In the genomic region with DNA sequence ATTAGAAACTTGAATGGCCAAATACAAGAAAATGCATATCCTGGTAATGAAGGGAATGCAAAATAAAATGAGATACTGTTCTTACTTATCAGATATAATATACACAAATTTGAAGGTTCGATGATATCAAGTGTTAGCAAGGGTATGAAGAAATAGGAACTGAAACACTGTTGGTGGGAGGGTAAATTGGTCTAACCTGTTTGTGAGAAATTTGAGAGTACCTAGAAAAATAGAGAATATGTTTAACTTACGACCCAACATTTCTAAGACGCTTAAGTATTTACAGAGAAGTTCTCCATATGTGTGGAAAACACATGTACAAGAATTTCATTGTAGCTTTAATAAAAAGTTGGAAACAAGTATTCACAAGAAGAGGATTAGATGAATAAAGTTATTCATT, we compare ENCODE assay signal across 14 cellular contexts. TPM values are rescaled to one million over a fixed set of nuclear protein-coding genes. Genes with fewer than 3 reads are reported as not detected.
DNase-seq lines count a peak whose midpoint lies in the region; ATAC-seq and TF ChIP-seq lines count a peak whose summit lies in the region.
"Had no signal": no experiment of that assay in that cellular context is flagged by ENCODE, and none has a peak within 500 bp of the region (broad histone marks: within the 10 kb centered on the region; RNA-seq: fewer than 3 reads in every experiment).

No MANE protein-coding gene starts in this region.

- H3K4me3 ChIP-seq in spleen (no peak overlapping the region), osteoblast (ENCODE audit: insufficient read depth, low read length) (no peak overlapping the region)
- H3K4me3 ChIP-seq: esophagus squamous epithelium had no signal

- H3K9me3 ChIP-seq in spleen (no peaks in the 10 kb centered on the region), osteoblast (ENCODE audit: low read depth, low read length) (no peaks in the 10 kb centered on the region)
- H3K9me3 ChIP-seq: esophagus squamous epithelium had no signal

- H3K36me3 ChIP-seq in spleen, result peaks cover 0 to 51% (median 2%) of the 10 kb centered on the region in 6 donors
- H3K36me3 ChIP-seq in osteoblast (ENCODE audit: insufficient read depth, low read length), result no peaks in the 10 kb centered on the region

- no peak overlapping the region for H2AFZ ChIP-seq in osteoblast (ENCODE audit: low read length)

- intact Hi-C loops in spleen (cut with DNase I; ENCODE audit: low total_unique reads), result no loop called here
- intact Hi-C loops in cardiac septum (cut with DNase I), result no loop called here

- TF ChIP-seq CTCF in spleen (IDR thresholded peaks at IDR 0.05 in 8 of 11, conservative IDR thresholded peaks at IDR 0.05 in 3 of 11) (no peak), osteoblast (IDR thresholded peaks at IDR 0.05; ENCODE audit: extremely low read depth, low read depth, low read length) (no peak)

- H3K4me2 ChIP-seq in osteoblast (ENCODE audit: insufficient read depth, low read length), result no peak overlapping the region

- 69 to 82% (median 71%) methylated on average over 3 of the region's 3 CpGs for WGBS in spleen, 5 donors

- DNase-seq in spleen, result no peak
- no peak for DNase-seq in cardiac septum (ENCODE audit: low spot score)
- DNase-seq in SW 1271 (lab: John Stamatoyannopoulos, UW), result no peak
- no peak for DNase-seq in osteoblast (ENCODE audit: insufficient read length, low spot score, missing footprints)
- DNase-seq: activated CD4-positive, alpha-beta T cell treated with anti-CD3 and anti-CD28 coated beads, Interleukin-2, amount 50 U/mL, for 1 hour; activated naive CD8-positive, alpha-beta T cell treated with anti-CD3 and anti-CD28 coated beads for 36 hours; activated T-cell treated with anti-CD3 and anti-CD28 coated beads, Interleukin-2, amount 50 U/mL, for 4 hours; esophagus squamous epithelium; kidney; NCI-H1694; NCI-H510A treated with DMSO at 0.1 percent for 48 hours had no signal

- peak; percentile 57 for ATAC-seq in GM18867 (IDR thresholded peaks at IDR 0.05; ENCODE audit: unreplicated experiment)
- peak; percentile 43 for ATAC-seq in HG02642 (IDR thresholded peaks at IDR 0.05; ENCODE audit: poor library complexity, unreplicated experiment)
- ATAC-seq in HG03521 (IDR thresholded peaks at IDR 0.05; ENCODE audit: unreplicated experiment), result peak; percentile 52
- ATAC-seq: activated T-cell treated with anti-CD3 and anti-CD28 coated beads, Interleukin-2, amount 50 U/mL, for 4 hours had no signal

- TF ChIP-seq POLR2A in spleen (IDR thresholded peaks at IDR 0.05), result no peak

- H4K20me1 ChIP-seq in osteoblast (ENCODE audit: insufficient read depth, low read length), result no peaks in the 10 kb centered on the region

- no peaks in the 10 kb centered on the region for H3K27me3 ChIP-seq in spleen (replicated peaks in 1 of 7)
- no peaks in the 10 kb centered on the region for H3K27me3 ChIP-seq in osteoblast (ENCODE audit: insufficient read depth, low read length)
- H3K27me3 ChIP-seq: esophagus squamous epithelium had no signal

- H3K4me1 ChIP-seq in spleen (peaks cover 0 to 32% (median 5%) of the 10 kb centered on the region in 6 donors), osteoblast (ENCODE audit: insufficient read depth, low read length) (no peaks in the 10 kb centered on the region)
- H3K4me1 ChIP-seq: esophagus squamous epithelium had no signal

- H3K79me2 ChIP-seq in osteoblast (ENCODE audit: insufficient read depth, low read length), result no peaks in the 10 kb centered on the region

- peak overlapping the region in 7 of 8 donors; percentile 2 to 73 (median 60) for H3K27ac ChIP-seq in spleen
- H3K27ac ChIP-seq in osteoblast (ENCODE audit: low read depth, low read length), result no peak overlapping the region
- H3K27ac ChIP-seq: esophagus squamous epithelium had no signal

RNA-seq across cellular contexts. Expression of a gene that starts 25.9 kb away (rescaled TPM):
- 10 to 100 TPM; 15.2 to 24.1 (median 18.8) TPM for total RNA-seq in spleen
- 10 to 100 TPM in 2 of 3 donors, 1 to 10 TPM in 1; 9.3 to 15.6 (median 15.3) TPM for polyA plus RNA-seq in spleen
- total RNA-seq in cardiac septum, result 7.6 TPM
- 5.8 and 9.4 TPM in 2 replicates for total RNA-seq in osteoblast
